Comparison of ENCODE assay signal across 13 cellular contexts in genomic region chr20:43938017-43938655, GRCh38. TPM values are rescaled to one million over a fixed set of nuclear protein-coding genes. Genes with fewer than 3 reads are reported as not detected.
A peak's percentile ranks its signal among the peaks of the same experiment; 100 is the strongest.
DNase-seq lines count a peak whose midpoint lies in the region; ATAC-seq and TF ChIP-seq lines count a peak whose summit lies in the region.
"Had no signal": no experiment of that assay in that cellular context is flagged by ENCODE, and none has a peak within 500 bp of the region (broad histone marks: within the 10 kb centered on the region; RNA-seq: fewer than 3 reads in every experiment).

No MANE protein-coding gene starts in this region.

- H4K8ac ChIP-seq in IMR-90 (ENCODE audit: low read depth in 2 of 2, low read length in 2 of 2): peak overlapping the region; percentile 0 to 71; a peak in 2 of 4 replicates
- H4K8ac ChIP-seq in mesenchymal stem cell (ENCODE audit: low read length): peak overlapping the region; percentile 10

- no peak for TF ChIP-seq CTCF in IMR-90 (conservative IDR thresholded peaks at IDR 0.05; ENCODE audit: low read depth, low read length)

- H2AK5ac ChIP-seq in IMR-90 (ENCODE audit: low read depth, low read length) (peak overlapping the region; percentile 96), mesenchymal stem cell (ENCODE audit: low read length, severe bottlenecking) (no peak overlapping the region)

- TF ChIP-seq RAD21 in IMR-90 (IDR thresholded peaks at IDR 0.05; ENCODE audit: low read length): no peak

- H3K27me3 ChIP-seq in IMR-90 (ENCODE audit: control insufficient read depth, insufficient read depth, low read length): no peaks in the 10 kb centered on the region
- H3K27me3 ChIP-seq in mesenchymal stem cell (ENCODE audit: control insufficient read depth in 1 of 2, insufficient read depth in 1 of 2, low read length in 2 of 2): peaks cover 0 to 23% of the 10 kb centered on the region in 2 experiments

- CTCF ChIA-PET in IMR-90 (lab: Yijun Ruan, JAX): no interaction called here

- POLR2A ChIA-PET in IMR-90 (lab: Charles Lee; ENCODE audit: unreplicated experiment): no interaction called here

- H3K4me1 ChIP-seq in IMR-90 (ENCODE audit: control insufficient read depth, insufficient read depth, low read length) (peaks cover 49% of the 10 kb centered on the region), mesenchymal stem cell (ENCODE audit: control insufficient read depth, insufficient read depth, low read depth, low read length) (peaks cover 24% of the 10 kb centered on the region)

- H2BK5ac ChIP-seq in IMR-90 (ENCODE audit: low read depth, low read length, poor library complexity, severe bottlenecking) (peak overlapping the region; percentile 48), mesenchymal stem cell (ENCODE audit: low read depth, low read length, poor library complexity, severe bottlenecking) (no peak overlapping the region)

- H2AK9ac ChIP-seq in IMR-90 (replicated peaks; ENCODE audit: low read depth, low read length, poor library complexity): peak overlapping the region; percentile 82

- peak overlapping the region; percentile 14; the same call in 1 of the 2 replicates for H3K18ac ChIP-seq in IMR-90 (ENCODE audit: low read depth, low read length)
- peak overlapping the region in 1 of 2 experiments; percentile 51 for H3K18ac ChIP-seq in mesenchymal stem cell (ENCODE audit: low read depth in 1 of 2, low read length in 2 of 2)

- H2BK120ac ChIP-seq in IMR-90 (ENCODE audit: low read depth, low read length): peak overlapping the region; percentile 85
- no peak overlapping the region for H2BK120ac ChIP-seq in mesenchymal stem cell (ENCODE audit: low read depth, low read length)

- H3K9me3 ChIP-seq in IMR-90 (ENCODE audit: control insufficient read depth, insufficient read depth, low read length) (no peaks in the 10 kb centered on the region), SK-N-MC (ENCODE audit: low read depth, low read length) (no peaks in the 10 kb centered on the region), mesenchymal stem cell (ENCODE audit: control insufficient read depth, low read length) (no peaks in the 10 kb centered on the region)

- H3K4me2 ChIP-seq in IMR-90 (ENCODE audit: low read depth, low read length) (no peak overlapping the region), mesenchymal stem cell (ENCODE audit: low read length, poor library complexity, severe bottlenecking) (no peak overlapping the region)

- H2AFZ ChIP-seq in IMR-90 (replicated peaks; ENCODE audit: low read length, poor library complexity): no peak overlapping the region
- no peak overlapping the region for H2AFZ ChIP-seq in mesenchymal stem cell (ENCODE audit: low read depth, low read length)

- no peak for ATAC-seq in IMR-90 (ENCODE audit: low read depth)
- ATAC-seq in GM21529 (IDR thresholded peaks at IDR 0.05; ENCODE audit: unreplicated experiment): no peak
- no peak for ATAC-seq in HG03378 (IDR thresholded peaks at IDR 0.05; ENCODE audit: unreplicated experiment)
- ATAC-seq: CD8-positive, alpha-beta T cell had no signal

- H4K91ac ChIP-seq in IMR-90 (ENCODE audit: insufficient read depth, low read depth, low read length): peak overlapping the region; percentile 77
- peak overlapping the region; percentile 66 for H4K91ac ChIP-seq in mesenchymal stem cell (ENCODE audit: low read length)

- BruUV-seq in IMR-90 (replicated peaks; lab: Mats Ljungman, UMichigan): no TSS peak

- in situ Hi-C loops in IMR-90 (cut with MboI; ENCODE audit: low sequenced_read_pairs): loop anchor here (25.0 kb wide), 1 partner anchor 1849 kb away; the partner anchor contains the start of genes DNTTIP1 and WFDC3

- dilution Hi-C loops in IMR-90 (cut with HindIII; ENCODE audit: low sequenced_read_pairs, unreplicated experiment): no loop called here

- intact Hi-C loops in IMR-90 (cut with micrococcal nuclease): loop anchor here (2.0 kb wide), 1 partner anchor 21 kb away; no protein-coding TSS in a partner anchor

- peak overlapping the region; percentile 51; the same call in 2 of the 3 replicates for H2BK15ac ChIP-seq in IMR-90 (ENCODE audit: low read depth, low read length)
- peak overlapping the region; percentile 91 for H2BK15ac ChIP-seq in mesenchymal stem cell (ENCODE audit: low read depth, poor library complexity, severe bottlenecking)

- H4K5ac ChIP-seq in IMR-90 (ENCODE audit: low read depth, low read length): no peak overlapping the region; the same call in 1 of the 2 replicates

- DNase-seq in AG08395 (ENCODE audit: low spot score) (peak; percentile 37), IMR-90 (no peak), SK-N-MC (ENCODE audit: low read depth, low spot score) (no peak), mesenchymal stem cell (peak; percentile 59), GDM1 (lab: John Stamatoyannopoulos, UW) (no peak), cerebellum (ENCODE audit: low spot score) (no peak)
- DNase-seq: CD8-positive, alpha-beta T cell; NCI-H1048; NCI-H2107; NCI-H526 treated with DMSO at 0.1 percent for 48 hours; SHP77 had no signal

- H3K23ac ChIP-seq in IMR-90 (ENCODE audit: low read depth, low read length) (peak overlapping the region; percentile 41; the same call in 1 of the 2 replicates), mesenchymal stem cell (ENCODE audit: low read length in 2 of 2) (no peak overlapping the region)

- peaks cover 59% of the 10 kb centered on the region for H3K9me1 ChIP-seq in IMR-90 (ENCODE audit: insufficient read depth, low read length)

- H3K79me1 ChIP-seq in IMR-90 (ENCODE audit: low read depth in 1 of 2, low read length in 2 of 2) (peaks cover 25 to 93% of the 10 kb centered on the region in 2 experiments), mesenchymal stem cell (replicated peaks; ENCODE audit: low read length, poor library complexity, severe bottlenecking) (no peaks in the 10 kb centered on the region)

- H3K56ac ChIP-seq in IMR-90 (ENCODE audit: extremely low read depth, insufficient read depth, low read length): no peak overlapping the region

- no peaks in the 10 kb centered on the region for H3K36me3 ChIP-seq in IMR-90 (ENCODE audit: control insufficient read depth, insufficient read depth, low read length)
- H3K36me3 ChIP-seq in SK-N-MC (ENCODE audit: insufficient read depth, low read length): no peaks in the 10 kb centered on the region
- H3K36me3 ChIP-seq in mesenchymal stem cell (ENCODE audit: control insufficient read depth in 1 of 2, insufficient read depth in 2 of 2, low read depth in 1 of 2, low read length in 2 of 2): no peaks in the 10 kb centered on the region

- H3K9ac ChIP-seq in IMR-90 (ENCODE audit: low read depth, low read length): no peak overlapping the region
- no peak overlapping the region for H3K9ac ChIP-seq in SK-N-MC (ENCODE audit: insufficient read length)
- H3K9ac ChIP-seq in mesenchymal stem cell (ENCODE audit: low read length): no peak overlapping the region

- H2BK12ac ChIP-seq in mesenchymal stem cell (ENCODE audit: low read length in 2 of 2): peak overlapping the region; percentile 38 to 88

- H3K14ac ChIP-seq in IMR-90 (replicated peaks; ENCODE audit: low read depth, low read length) (peak overlapping the region; percentile 62), mesenchymal stem cell (ENCODE audit: low read length in 2 of 2) (no peak overlapping the region)

- H3K27ac ChIP-seq in IMR-90 (ENCODE audit: insufficient read depth, low read length): peak overlapping the region; percentile 57; the same call in 1 of the 2 replicates
- H3K27ac ChIP-seq in SK-N-MC: peak overlapping the region; percentile 88
- no peak overlapping the region for H3K27ac ChIP-seq in mesenchymal stem cell (ENCODE audit: low read length, poor library complexity, severe bottlenecking)

- no CpG with 5 or more reads among the region's 12 CpGs for WGBS in IMR-90 (ENCODE audit: extremely low coverage in 2 of 2, insufficient read length in 1 of 2), 2 experiments
- 93% methylated on average over 10 of the region's 12 CpGs for WGBS in mesenchymal stem cell

- H3K4ac ChIP-seq in IMR-90 (ENCODE audit: low read depth, low read length) (peak overlapping the region; percentile 84), mesenchymal stem cell (ENCODE audit: low read depth in 1 of 2, low read length in 2 of 2) (peak overlapping the region; percentile 6 to 34)

- H3K4me3 ChIP-seq in IMR-90 (ENCODE audit: insufficient read depth, low read depth, low read length): no peak overlapping the region
- H3K4me3 ChIP-seq in SK-N-MC: no peak overlapping the region
- H3K4me3 ChIP-seq in mesenchymal stem cell (ENCODE audit: insufficient read depth in 1 of 2, low read depth in 1 of 2, low read length in 2 of 2): no peak overlapping the region

- no peak for TF ChIP-seq POLR2A in IMR-90 (IDR thresholded peaks at IDR 0.05; ENCODE audit: low read depth, low read length)

- peak overlapping the region; percentile 81 for H2BK20ac ChIP-seq in IMR-90 (ENCODE audit: low read depth, low read length)

- peaks cover 51% of the 10 kb centered on the region for H4K20me1 ChIP-seq in IMR-90 (ENCODE audit: insufficient read depth, low read length)

TF ChIP-seq in IMR-90, 13 proteins besides CTCF, POLR2A, EP300 and RAD21 (continues in another document):
- no peak for TF ChIP-seq MXI1 (IDR thresholded peaks at IDR 0.05; ENCODE audit: borderline replicate concordance, low read depth, low read length)
- no peak for TF ChIP-seq RCOR1 (IDR thresholded peaks at IDR 0.05; ENCODE audit: insufficient replicate concordance, low read length)
- no peak for TF ChIP-seq ELK1 (IDR thresholded peaks at IDR 0.05; ENCODE audit: borderline replicate concordance, low read depth, low read length)
- TF ChIP-seq MAFK (IDR thresholded peaks at IDR 0.05; ENCODE audit: low read depth, low read length): no peak
- no peak for TF ChIP-seq BHLHE40 (IDR thresholded peaks at IDR 0.05; ENCODE audit: low read depth, low read length)

RNA-seq across cellular contexts. Expression of gene TOX2, which starts 23.5 kb away (rescaled TPM):
- total RNA-seq in IMR-90 (2012; rRNA removed): 1.1 and 1.3 TPM in 2 replicates
- 17.2 and 17.5 TPM in 2 replicates for polyA plus RNA-seq in IMR-90 (2012; rRNA removed)
- polyA plus RNA-seq in IMR-90 (2012; cell fraction: cytosol; rRNA removed): 14.6 and 25.9 TPM in 2 replicates
- 17.1 and 23.2 TPM in 2 replicates for polyA plus RNA-seq in IMR-90 (2012; cell fraction: nucleus; rRNA removed; ENCODE audit: low replicate concordance)
- 170 TPM for polyA plus RNA-seq in mesenchymal stem cell (2013, experiment 1 of 2)
- 164 TPM for polyA plus RNA-seq in mesenchymal stem cell (2013, experiment 2 of 2)
- 0.54 TPM for total RNA-seq in cerebellum

Comparison
In these comparisons a context has a peak if more than half of its experiments do, and no peak if none do; other contexts are left out.
1. DNase-seq: peak in AG08395 (single experiment) and mesenchymal stem cell (single experiment); none in IMR-90 (single experiment), SK-N-MC (single experiment), GDM1 (single experiment) and cerebellum (single experiment).